Comparison of ENCODE assay signal across 8 cellular contexts in the genomic region with DNA sequence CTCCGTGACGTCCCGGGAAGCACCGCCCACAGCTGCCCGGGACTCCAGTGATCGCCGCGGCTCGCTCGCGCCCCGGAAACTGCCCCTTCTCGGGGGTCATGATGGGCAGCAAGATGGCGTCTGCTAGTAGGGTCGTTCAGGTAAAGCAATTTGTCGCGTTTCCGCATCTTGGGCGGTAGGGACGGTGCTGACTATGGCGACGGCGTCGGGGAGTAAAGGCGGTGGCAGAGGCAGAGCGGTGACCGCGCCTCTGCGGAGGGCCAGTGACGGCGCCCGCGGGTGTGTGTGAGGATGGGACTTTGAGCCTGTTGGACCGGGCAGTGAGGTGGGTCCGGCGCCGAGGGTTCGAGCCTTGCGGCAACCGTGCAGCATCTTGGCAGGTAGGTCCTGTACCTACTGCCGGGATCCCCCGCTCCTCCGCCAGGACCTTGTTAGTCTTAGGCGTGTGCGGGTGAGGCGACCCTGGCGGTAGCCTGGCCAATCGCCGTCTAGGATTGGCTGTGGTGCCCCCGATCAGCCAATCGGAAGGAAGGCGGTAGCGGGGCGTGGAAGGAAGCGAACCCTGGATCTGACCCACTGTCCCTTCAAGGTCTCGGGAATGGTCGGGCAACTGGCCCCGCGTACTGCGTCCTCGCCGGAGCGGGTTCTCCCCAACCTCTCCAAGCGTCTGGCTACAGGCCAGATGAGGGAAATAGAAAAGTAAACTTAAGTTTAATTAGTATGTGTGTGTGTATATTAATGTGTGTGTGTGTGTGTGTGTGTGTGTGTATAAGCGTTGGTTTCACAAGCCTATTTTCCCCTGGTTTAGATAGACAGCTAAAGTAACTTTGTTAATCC. TPM values are rescaled to one million over a fixed set of nuclear protein-coding genes. Genes with fewer than 3 reads are reported as not detected.
DNase-seq lines count a peak whose midpoint lies in the region; TF ChIP-seq lines count a peak whose summit lies in the region.

No MANE protein-coding gene starts in this region.

- no peak for TF ChIP-seq RAD21 in neural cell (conservative IDR thresholded peaks at IDR 0.05)

- POLR2A ChIA-PET in RWPE1 (lab: Yijun Ruan, JAX; ENCODE audit: low non-redundant PET): interaction anchor here (0.6 kb wide), 1 partner anchor 1002 kb away, joined by 3 read pairs; a partner anchor contains a TSS

- H3K27me3 ChIP-seq in neural cell (ENCODE audit: insufficient read depth, low read depth, low read length) (no peaks in the 10 kb centered on the region), stomach (no peaks in the 10 kb centered on the region)

- H4K20me1 ChIP-seq in neural cell (ENCODE audit: insufficient read depth): no peaks in the 10 kb centered on the region

- peak overlapping the region; percentile 20 for H3K4me2 ChIP-seq in neural cell (ENCODE audit: low read length)

- no peaks in the 10 kb centered on the region for H3K9me2 ChIP-seq in neural cell (ENCODE audit: insufficient read depth, low read length)

- 0 to 1% (median 0%) methylated on average over 20 to 65 of the region's 65 CpGs for WGBS in stomach, 5 donors

- peak; percentile 49 for TF ChIP-seq EP300 in neural cell (conservative IDR thresholded peaks at IDR 0.05; ENCODE audit: poor library complexity, severe bottlenecking)
- no peak for TF ChIP-seq EP300 in stomach (IDR thresholded peaks at IDR 0.05)

- H3K79me2 ChIP-seq in neural cell (replicated peaks; ENCODE audit: insufficient read depth, low read length): peaks cover 16% of the 10 kb centered on the region

- TF ChIP-seq CTCF in RWPE1 (conservative IDR thresholded peaks at IDR 0.05; ENCODE audit: low read depth) (no peak), neural cell (IDR thresholded peaks at IDR 0.05; ENCODE audit: poor library complexity, severe bottlenecking) (peak; percentile 52), stomach (IDR thresholded peaks at IDR 0.05) (peak in 4 of 7 experiments; percentile 19 to 60 (median 29))

- H3K27ac ChIP-seq in RWPE1: peak overlapping the region; percentile 90
- H3K27ac ChIP-seq in neural cell (ENCODE audit: low read length): peak overlapping the region; percentile 92
- peak overlapping the region; percentile 95 to 98 (median 97) for H3K27ac ChIP-seq in stomach

- DNase-seq in ELF-1 (ENCODE audit: low read depth, low spot score) (peak; percentile 94), GOT3 (lab: John Stamatoyannopoulos, UW) (peak; percentile 73), LHCN-M2 (ENCODE audit: low read depth) (peak; percentile 88), RWPE1 (ENCODE audit: low spot score) (peak; percentile 96), fibroblast of the conjunctiva (ENCODE audit: low read depth) (peak; percentile 89), stomach (peak; percentile 89)
- DNase-seq in activated effector memory CD4-positive, alpha-beta T cell treated with Interleukin-2 at 50 U/mL for 16 hours: peak; percentile 72

- H3K4me1 ChIP-seq in stomach: peaks cover 9 to 23% (median 19%) of the 10 kb centered on the region in 4 donors

- H3K36me3 ChIP-seq in neural cell (ENCODE audit: insufficient read depth, low read length): no peaks in the 10 kb centered on the region
- no peaks in the 10 kb centered on the region for H3K36me3 ChIP-seq in stomach

- H3K9ac ChIP-seq in neural cell (ENCODE audit: low read length): peak overlapping the region; percentile 94

- H3K9me3 ChIP-seq in neural cell (ENCODE audit: low read length) (no peaks in the 10 kb centered on the region), stomach (no peaks in the 10 kb centered on the region)

- intact Hi-C loops in stomach (cut with DNase I; ENCODE audit: low total_unique reads): no loop called here

- TF ChIP-seq POLR2A in stomach (IDR thresholded peaks at IDR 0.05): peak in 1 of 4 donors; percentile 89

- CTCF ChIA-PET in RWPE1 (lab: Yijun Ruan, JAX): interaction anchor here (0.6 to 1.0 kb wide), 2 partner anchors 70 to 125 kb away, joined by 3 read pairs; no protein-coding TSS in a partner anchor

- H3K4me3 ChIP-seq in neural cell (ENCODE audit: low read length): peak overlapping the region; percentile 93
- peak overlapping the region; percentile 84 to 99 (median 99) for H3K4me3 ChIP-seq in stomach

- peak overlapping the region; percentile 98 for H2AFZ ChIP-seq in neural cell (ENCODE audit: low read depth, low read length)

- no peaks in the 10 kb centered on the region for H3F3A ChIP-seq in neural cell (ENCODE audit: insufficient read depth, low read length, poor library complexity, severe bottlenecking)

TF ChIP-seq in neural cell, 6 proteins besides CTCF, POLR2A, EP300 and RAD21:
- TF ChIP-seq, protein P1, sequence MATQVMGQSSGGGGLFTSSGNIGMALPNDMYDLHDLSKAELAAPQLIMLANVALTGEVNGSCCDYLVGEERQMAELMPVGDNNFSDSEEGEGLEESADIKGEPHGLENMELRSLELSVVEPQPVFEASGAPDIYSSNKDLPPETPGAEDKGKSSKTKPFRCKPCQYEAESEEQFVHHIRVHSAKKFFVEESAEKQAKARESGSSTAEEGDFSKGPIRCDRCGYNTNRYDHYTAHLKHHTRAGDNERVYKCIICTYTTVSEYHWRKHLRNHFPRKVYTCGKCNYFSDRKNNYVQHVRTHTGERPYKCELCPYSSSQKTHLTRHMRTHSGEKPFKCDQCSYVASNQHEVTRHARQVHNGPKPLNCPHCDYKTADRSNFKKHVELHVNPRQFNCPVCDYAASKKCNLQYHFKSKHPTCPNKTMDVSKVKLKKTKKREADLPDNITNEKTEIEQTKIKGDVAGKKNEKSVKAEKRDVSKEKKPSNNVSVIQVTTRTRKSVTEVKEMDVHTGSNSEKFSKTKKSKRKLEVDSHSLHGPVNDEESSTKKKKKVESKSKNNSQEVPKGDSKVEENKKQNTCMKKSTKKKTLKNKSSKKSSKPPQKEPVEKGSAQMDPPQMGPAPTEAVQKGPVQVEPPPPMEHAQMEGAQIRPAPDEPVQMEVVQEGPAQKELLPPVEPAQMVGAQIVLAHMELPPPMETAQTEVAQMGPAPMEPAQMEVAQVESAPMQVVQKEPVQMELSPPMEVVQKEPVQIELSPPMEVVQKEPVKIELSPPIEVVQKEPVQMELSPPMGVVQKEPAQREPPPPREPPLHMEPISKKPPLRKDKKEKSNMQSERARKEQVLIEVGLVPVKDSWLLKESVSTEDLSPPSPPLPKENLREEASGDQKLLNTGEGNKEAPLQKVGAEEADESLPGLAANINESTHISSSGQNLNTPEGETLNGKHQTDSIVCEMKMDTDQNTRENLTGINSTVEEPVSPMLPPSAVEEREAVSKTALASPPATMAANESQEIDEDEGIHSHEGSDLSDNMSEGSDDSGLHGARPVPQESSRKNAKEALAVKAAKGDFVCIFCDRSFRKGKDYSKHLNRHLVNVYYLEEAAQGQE (IDR thresholded peaks at IDR 0.05; ENCODE audit: borderline replicate concordance): peak; percentile 81
- TF ChIP-seq EZH2 (IDR thresholded peaks at IDR 0.05; ENCODE audit: borderline replicate concordance, insufficient read depth, low read length, poor library complexity, severe bottlenecking) (no peak), MXI1 (conservative IDR thresholded peaks at IDR 0.05; ENCODE audit: poor library complexity, severe bottlenecking) (peak; percentile 82), POLR2AphosphoS5 (IDR thresholded peaks at IDR 0.05) (peak; percentile 84), SMC3 (conservative IDR thresholded peaks at IDR 0.05; ENCODE audit: poor library complexity) (no peak), TAF1 (IDR thresholded peaks at IDR 0.05; ENCODE audit: low read depth) (peak; percentile 64)

RNA-seq across cellular contexts. Expression of a gene that starts 16.7 kb away (rescaled TPM):
- total RNA-seq in LHCN-M2 (2014; rRNA removed): 38.3 and 43.3 TPM in 2 replicates
- polyA plus RNA-seq in LHCN-M2 (2012): 40.0 TPM
- polyA plus RNA-seq in neural cell: 44.2 and 101 TPM in 2 replicates
- polyA minus RNA-seq in neural cell: 55.3 and 90.5 TPM in 2 replicates
- 10 to 100 TPM in 2 of 5 donors, 1 to 10 TPM in 1, not detected in 2; 5.8 to 51.4 (median 14.1) TPM for total RNA-seq in stomach
- polyA plus RNA-seq in stomach: 10 to 100 TPM; 18.2 to 30.0 (median 29.8) TPM

RNA-seq across cellular contexts. Expression of a gene that starts 28.6 kb away (rescaled TPM):
- total RNA-seq in LHCN-M2 (2014; rRNA removed) (58.3 and 67.9 TPM in 2 replicates), stomach (10 to 100 TPM in 2 of 5 donors, 1 to 10 TPM in 2, under 1 TPM in 1; 0.45 to 15.6 (median 1.8) TPM)
- polyA plus RNA-seq in LHCN-M2 (2012): 15.1 TPM
- polyA plus RNA-seq in neural cell (9.7 and 14.6 TPM in 2 replicates), stomach (1 to 10 TPM; 3.5 to 5.6 (median 3.7) TPM)
- polyA minus RNA-seq in neural cell: 6.8 and 7.1 TPM in 2 replicates

RNA-seq across cellular contexts. Expression of a gene that starts 51.0 kb away (rescaled TPM):
- total RNA-seq in LHCN-M2 (2014; rRNA removed): 376 and 400 TPM in 2 replicates
- 206 TPM for polyA plus RNA-seq in LHCN-M2 (2012)
- 13.0 and 20.3 TPM in 2 replicates for polyA plus RNA-seq in neural cell
- polyA minus RNA-seq in neural cell: 11.5 and 12.7 TPM in 2 replicates
- total RNA-seq in stomach: 10 to 100 TPM in 2 of 5 donors, 1 to 10 TPM in 2, not detected in 1; 6.2 to 31.3 (median 15.1) TPM
- polyA plus RNA-seq in stomach: 10 to 100 TPM in 2 of 3 donors, 1 to 10 TPM in 1; 7.2 to 34.4 (median 14.4) TPM

Comparison
In these comparisons a context has a peak if more than half of its experiments do, and no peak if none do; other contexts are left out.
1. Peak in every context shown above with its lines: DNase-seq, H3K4me3 ChIP-seq and H3K27ac ChIP-seq.
2. RNA of a gene that starts 51.0 kb away (total RNA-seq): 376 to 400 TPM in LHCN-M2; 6.2 to 31.3 TPM in stomach; every median in the first group is over 10 times any median in the second.